ENCODE assay signal across 1 cellular context in the genomic region with DNA sequence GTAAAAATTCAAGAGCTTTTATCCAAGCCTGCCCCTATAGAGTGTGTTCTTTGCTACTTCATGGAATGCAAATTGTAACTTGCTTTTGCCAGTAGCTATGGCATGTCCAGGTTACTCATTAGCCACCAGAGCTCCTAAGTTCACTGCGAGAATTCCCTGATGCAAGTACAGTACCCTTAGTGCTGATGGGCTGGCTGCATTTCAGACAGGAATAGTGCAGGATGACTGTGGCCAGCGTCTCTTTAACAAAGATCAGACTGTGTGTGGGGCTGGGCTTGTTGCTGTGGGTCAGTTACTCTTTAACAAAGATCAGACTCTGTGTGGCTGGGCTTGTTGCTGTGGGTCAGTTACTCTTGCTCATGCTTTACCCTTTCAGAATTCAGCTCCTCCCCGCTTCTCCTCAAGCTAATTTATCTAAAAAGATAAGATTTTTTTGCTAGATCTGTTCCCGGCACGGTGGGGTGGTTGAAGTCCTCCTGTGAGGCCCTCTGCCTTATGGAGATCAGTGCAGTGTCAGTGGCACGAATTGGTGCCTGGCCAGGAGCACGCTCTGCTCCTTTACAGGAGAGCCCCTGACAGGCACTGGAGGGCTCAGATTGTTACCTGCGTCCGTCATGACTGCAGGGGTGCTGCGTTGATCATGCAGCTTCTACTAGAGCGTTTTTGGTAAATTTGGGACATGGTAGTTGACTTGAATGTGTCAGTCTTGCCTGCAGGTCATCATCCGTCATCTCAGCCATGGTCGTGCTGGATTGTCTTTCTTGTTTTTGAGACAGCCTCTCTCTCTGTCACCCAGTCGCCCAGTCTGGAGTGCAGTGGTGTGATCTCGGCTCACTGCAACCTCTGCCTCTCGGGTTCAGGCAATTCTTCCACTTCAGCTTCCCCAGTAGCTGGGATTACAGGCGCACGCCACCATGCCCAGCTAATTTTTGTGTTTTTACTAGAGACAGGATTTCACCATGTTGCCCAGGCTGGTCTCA.
TF ChIP-seq lines count a peak whose summit lies in the region.

No MANE protein-coding gene starts in this region.

TF ChIP-seq in HepG2, 621 proteins besides CTCF, POLR2A, EP300 and RAD21 (continued from another document and continues in another):
- no peak; the same call in 1 of the 2 replicates for TF ChIP-seq ZNF142 (CRISPR knock-in tag; IDR thresholded peaks at IDR 0.05)
- TF ChIP-seq, protein P1, sequence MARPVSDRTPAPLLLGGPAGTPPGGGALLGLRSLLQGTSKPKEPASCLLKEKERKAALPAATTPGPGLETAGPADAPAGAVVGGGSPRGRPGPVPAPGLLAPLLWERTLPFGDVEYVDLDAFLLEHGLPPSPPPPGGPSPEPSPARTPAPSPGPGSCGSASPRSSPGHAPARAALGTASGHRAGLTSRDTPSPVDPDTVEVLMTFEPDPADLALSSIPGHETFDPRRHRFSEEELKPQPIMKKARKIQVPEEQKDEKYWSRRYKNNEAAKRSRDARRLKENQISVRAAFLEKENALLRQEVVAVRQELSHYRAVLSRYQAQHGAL (CRISPR knock-in tag; IDR thresholded peaks at IDR 0.05; ENCODE audit: not compliant biosample characterization): no peak
- TF ChIP-seq ASH2L (IDR thresholded peaks at IDR 0.05; ENCODE audit: insufficient read length, low read depth, low read length): peak; percentile 32
- TF ChIP-seq NFYB (CRISPR knock-in tag; IDR thresholded peaks at IDR 0.05): 0 out of 2 replicates have a peak, but pooled peaks have one; percentile 8
- no peak for TF ChIP-seq ZSCAN30 (CRISPR knock-in tag; IDR thresholded peaks at IDR 0.05)
- 0 out of 2 replicates have a peak, but pooled peaks have one; percentile 52 for TF ChIP-seq FOXC1 (CRISPR knock-in tag; IDR thresholded peaks at IDR 0.05; ENCODE audit: borderline replicate concordance)
- peak; percentile 86 for TF ChIP-seq ZGPAT (CRISPR knock-in tag; IDR thresholded peaks at IDR 0.05)
- peak; percentile 9; the same call in 1 of the 2 replicates for TF ChIP-seq CREB1 (IDR thresholded peaks at IDR 0.05)
- peak; percentile 51; the same call in 1 of the 2 replicates for TF ChIP-seq CREB1 (CRISPR knock-in tag; IDR thresholded peaks at IDR 0.05)
- peak; percentile 63 for TF ChIP-seq HDAC1 (CRISPR knock-in tag; IDR thresholded peaks at IDR 0.05)
- no peak for TF ChIP-seq ZNF44 (CRISPR knock-in tag; IDR thresholded peaks at IDR 0.05)
- no peak for TF ChIP-seq PBX2 (CRISPR knock-in tag; IDR thresholded peaks at IDR 0.05)
- no peak for TF ChIP-seq ZNF691 (CRISPR knock-in tag; IDR thresholded peaks at IDR 0.05; ENCODE audit: borderline replicate concordance, low read depth)
- TF ChIP-seq ELF1 (CRISPR knock-in tag; IDR thresholded peaks at IDR 0.05): no peak
- peak; percentile 62 for TF ChIP-seq FOSL2 (CRISPR knock-in tag; IDR thresholded peaks at IDR 0.05)
- no peak for TF ChIP-seq HOXA9 (CRISPR knock-in tag; IDR thresholded peaks at IDR 0.05; ENCODE audit: borderline replicate concordance)
- no peak for TF ChIP-seq MTERF4 (CRISPR knock-in tag; IDR thresholded peaks at IDR 0.05)
- TF ChIP-seq ZNF354B (CRISPR knock-in tag; IDR thresholded peaks at IDR 0.05): no peak
- no peak for TF ChIP-seq ZNF678 (CRISPR knock-in tag; IDR thresholded peaks at IDR 0.05)
- TF ChIP-seq ZNF430 (CRISPR knock-in tag; IDR thresholded peaks at IDR 0.05): 0 out of 2 replicates have a peak, but pooled peaks have one; percentile 36
- no peak for TF ChIP-seq PHB2 (IDR thresholded peaks at IDR 0.05; ENCODE audit: partially characterized antibody)
- no peak for TF ChIP-seq CENPT (CRISPR knock-in tag; IDR thresholded peaks at IDR 0.05; ENCODE audit: low read depth)
- no peak for TF ChIP-seq ZBTB42 (CRISPR knock-in tag; IDR thresholded peaks at IDR 0.05)
- TF ChIP-seq ATF6 (CRISPR knock-in tag; conservative IDR thresholded peaks at IDR 0.05): no peak
- TF ChIP-seq SAFB2 (CRISPR knock-in tag; IDR thresholded peaks at IDR 0.05; ENCODE audit: borderline replicate concordance, low read depth): peak; percentile 29; the same call in 1 of the 2 replicates
- peak; percentile 99 for TF ChIP-seq HNF1B (CRISPR knock-in tag; IDR thresholded peaks at IDR 0.05)
- TF ChIP-seq NRL (CRISPR knock-in tag; IDR thresholded peaks at IDR 0.05; ENCODE audit: borderline replicate concordance): no peak
- no peak for TF ChIP-seq CENPX (CRISPR knock-in tag; IDR thresholded peaks at IDR 0.05)
- TF ChIP-seq, protein P2, sequence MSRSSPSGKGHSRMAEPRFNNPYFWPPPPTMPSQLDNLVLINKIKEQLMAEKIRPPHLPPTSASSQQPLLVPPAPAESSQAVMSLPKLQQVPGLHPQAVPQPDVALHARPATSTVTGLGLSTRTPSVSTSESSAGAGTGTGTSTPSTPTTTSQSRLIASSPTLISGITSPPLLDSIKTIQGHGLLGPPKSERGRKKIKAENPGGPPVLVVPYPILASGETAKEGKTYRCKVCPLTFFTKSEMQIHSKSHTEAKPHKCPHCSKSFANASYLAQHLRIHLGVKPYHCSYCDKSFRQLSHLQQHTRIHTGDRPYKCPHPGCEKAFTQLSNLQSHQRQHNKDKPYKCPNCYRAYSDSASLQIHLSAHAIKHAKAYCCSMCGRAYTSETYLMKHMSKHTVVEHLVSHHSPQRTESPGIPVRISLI (CRISPR knock-in tag; IDR thresholded peaks at IDR 0.05; ENCODE audit: borderline replicate concordance): peak; percentile 40; the same call in 1 of the 2 replicates
- TF ChIP-seq NFE2L1 (CRISPR knock-in tag; IDR thresholded peaks at IDR 0.05; ENCODE audit: borderline replicate concordance): no peak
- no peak for TF ChIP-seq KLF12 (CRISPR knock-in tag; IDR thresholded peaks at IDR 0.05; ENCODE audit: borderline replicate concordance)
- TF ChIP-seq, protein P3, sequence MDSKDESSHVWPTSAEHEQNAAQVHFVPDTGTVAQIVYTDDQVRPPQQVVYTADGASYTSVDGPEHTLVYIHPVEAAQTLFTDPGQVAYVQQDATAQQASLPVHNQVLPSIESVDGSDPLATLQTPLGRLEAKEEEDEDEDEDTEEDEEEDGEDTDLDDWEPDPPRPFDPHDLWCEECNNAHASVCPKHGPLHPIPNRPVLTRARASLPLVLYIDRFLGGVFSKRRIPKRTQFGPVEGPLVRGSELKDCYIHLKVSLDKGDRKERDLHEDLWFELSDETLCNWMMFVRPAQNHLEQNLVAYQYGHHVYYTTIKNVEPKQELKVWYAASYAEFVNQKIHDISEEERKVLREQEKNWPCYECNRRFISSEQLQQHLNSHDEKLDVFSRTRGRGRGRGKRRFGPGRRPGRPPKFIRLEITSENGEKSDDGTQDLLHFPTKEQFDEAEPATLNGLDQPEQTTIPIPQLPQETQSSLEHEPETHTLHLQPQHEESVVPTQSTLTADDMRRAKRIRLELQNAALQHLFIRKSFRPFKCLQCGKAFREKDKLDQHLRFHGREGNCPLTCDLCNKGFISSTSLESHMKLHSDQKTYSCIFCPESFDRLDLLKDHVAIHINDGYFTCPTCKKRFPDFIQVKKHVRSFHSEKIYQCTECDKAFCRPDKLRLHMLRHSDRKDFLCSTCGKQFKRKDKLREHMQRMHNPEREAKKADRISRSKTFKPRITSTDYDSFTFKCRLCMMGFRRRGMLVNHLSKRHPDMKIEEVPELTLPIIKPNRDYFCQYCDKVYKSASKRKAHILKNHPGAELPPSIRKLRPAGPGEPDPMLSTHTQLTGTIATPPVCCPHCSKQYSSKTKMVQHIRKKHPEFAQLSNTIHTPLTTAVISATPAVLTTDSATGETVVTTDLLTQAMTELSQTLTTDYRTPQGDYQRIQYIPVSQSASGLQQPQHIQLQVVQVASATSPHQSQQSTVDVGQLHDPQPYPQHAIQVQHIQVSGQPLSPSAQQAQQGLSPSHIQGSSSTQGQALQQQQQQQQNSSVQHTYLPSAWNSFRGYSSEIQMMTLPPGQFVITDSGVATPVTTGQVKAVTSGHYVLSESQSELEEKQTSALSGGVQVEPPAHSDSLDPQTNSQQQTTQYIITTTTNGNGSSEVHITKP (CRISPR knock-in tag; IDR thresholded peaks at IDR 0.05; ENCODE audit: low read depth): no peak; the same call in 1 of the 2 replicates
